In genomic region chr5:40171971-40172370, GRCh38 we compare ENCODE assay signal across 17 cellular contexts.
DNase-seq lines count a peak whose midpoint lies in the region; ATAC-seq, FAIRE-seq and TF ChIP-seq lines count a peak whose summit lies in the region.
"Had no signal": no experiment of that assay in that cellular context is flagged by ENCODE, and none has a peak within 500 bp of the region (broad histone marks: within the 10 kb centered on the region; RNA-seq: fewer than 3 reads in every experiment).

No MANE protein-coding gene starts in this region.

- no peaks in the 10 kb centered on the region for H3K36me3 ChIP-seq in keratinocyte (ENCODE audit: control insufficient read depth in 2 of 2, extremely low read depth in 1 of 2, insufficient read depth in 2 of 2, low read length in 2 of 2)
- H3K36me3 ChIP-seq: adrenal gland, left lung had no signal

- no peak overlapping the region for H3K9ac ChIP-seq in keratinocyte (ENCODE audit: control insufficient read depth, extremely low read depth, insufficient read depth, low read length)

- H3K27ac ChIP-seq in keratinocyte (ENCODE audit: control insufficient read depth, insufficient read depth, low read length), result no peak overlapping the region
- H3K27ac ChIP-seq: adrenal gland, left lung had no signal

- H3K79me2 ChIP-seq in keratinocyte (ENCODE audit: control insufficient read depth, insufficient read depth, low read length), result no peaks in the 10 kb centered on the region

- H3K4me3 ChIP-seq in choroid plexus epithelial cell (ENCODE audit: low read depth, low read length) (no peak overlapping the region), keratinocyte (ENCODE audit: control insufficient read depth in 2 of 3, extremely low read depth in 1 of 3, insufficient read depth in 2 of 3, low read depth in 1 of 3, low read length in 3 of 3) (no peak overlapping the region)
- H3K4me3 ChIP-seq: adrenal gland, left lung had no signal

- H3K4me2 ChIP-seq in keratinocyte (ENCODE audit: control insufficient read depth, extremely low read depth, insufficient read depth, low read depth, low read length), result no peak overlapping the region

- no peaks in the 10 kb centered on the region for H3K27me3 ChIP-seq in keratinocyte (ENCODE audit: control insufficient read depth, extremely low read depth, insufficient read depth, low read length)
- H3K27me3 ChIP-seq: adrenal gland, left lung had no signal

- no peaks in the 10 kb centered on the region for H3K9me1 ChIP-seq in keratinocyte (ENCODE audit: control insufficient read depth, extremely low read depth, insufficient read depth, low read length)

- no peak for ATAC-seq in GM19455 (IDR thresholded peaks at IDR 0.05; ENCODE audit: unreplicated experiment)
- no peak for ATAC-seq in HG03432 (IDR thresholded peaks at IDR 0.05; ENCODE audit: unreplicated experiment)
- ATAC-seq: activated CD8-positive, alpha-beta T cell treated with anti-CD3 and anti-CD28 coated beads, Interleukin-2, amount 10 ng/mL, durations not matched to agents 7 days and 5 days; left lung; stimulated activated naive CD8-positive, alpha-beta T cell treated with anti-CD3 and anti-CD28 coated beads, Interleukin-15, Interleukin-2, amounts not matched to agents 100 U/mL and 50 U/mL, for 24 hours had no signal

- FAIRE-seq in HTR-8/SVneo (lab: Jason Lieb, UNC), result no peak
- peak; percentile 48 for FAIRE-seq in keratinocyte (lab: Jason Lieb, UNC)

- dilution Hi-C loops in keratinocyte (cut with MboI; ENCODE audit: extremely low pct_ligation_motif_present, low sequenced_read_pairs), result no loop called here

- H3K9me3 ChIP-seq in keratinocyte (ENCODE audit: control insufficient read depth, low read depth, low read length), result no peaks in the 10 kb centered on the region
- H3K9me3 ChIP-seq: adrenal gland, Caco-2 had no signal

- TF ChIP-seq CTCF in choroid plexus epithelial cell (conservative IDR thresholded peaks at IDR 0.05; ENCODE audit: low read depth, low read length) (no peak), keratinocyte (optimal IDR thresholded peaks at IDR 0.05 in 1 of 3, IDR thresholded peaks at IDR 0.05 in 1 of 3, conservative IDR thresholded peaks at IDR 0.05 in 1 of 3; ENCODE audit: extremely low read depth in 1 of 3, insufficient read depth in 2 of 3, low read length in 3 of 3) (no peak)

- H2AFZ ChIP-seq in keratinocyte (ENCODE audit: control insufficient read depth, low read length), result no peak overlapping the region

- H4K20me1 ChIP-seq in keratinocyte (ENCODE audit: control insufficient read depth, extremely low read depth, insufficient read depth, low read length), result no peaks in the 10 kb centered on the region

- DNase-seq in AG08395 (ENCODE audit: low spot score) (peak; percentile 31), HTR-8/SVneo (ENCODE audit: insufficient read length, low spot score) (peak; percentile 18), choroid plexus epithelial cell (ENCODE audit: low read depth) (peak; percentile 61), keratinocyte (ENCODE audit: low read depth, low spot score) (peak; percentile 19), HT-29 (ENCODE audit: low spot score) (no peak), AML-193 (lab: John Stamatoyannopoulos, UW) (no peak)
- DNase-seq: activated CD8-positive, alpha-beta T cell treated with anti-CD3 and anti-CD28 coated beads, Interleukin-2, amount 10 ng/mL, durations not matched to agents 7 days and 5 days; adrenal gland; Caco-2; erythroblast; left lung; NCI-H146; NCI-H510A treated with DMSO at 0.1 percent for 48 hours; OCI-M1; stimulated activated naive CD8-positive, alpha-beta T cell treated with anti-CD3 and anti-CD28 coated beads, Interleukin-15, Interleukin-2, amounts not matched to agents 100 U/mL and 50 U/mL, for 24 hours had no signal

- peaks cover 6% of the 10 kb centered on the region for H3K4me1 ChIP-seq in keratinocyte (ENCODE audit: control insufficient read depth, extremely low read depth, insufficient read depth, low read length)
- H3K4me1 ChIP-seq: adrenal gland, Caco-2, left lung had no signal

Comparison
In these comparisons a context has a peak if more than half of its experiments do, and no peak if none do; other contexts are left out.
1. DNase-seq: peak in AG08395 (single experiment), HTR-8/SVneo (single experiment), choroid plexus epithelial cell (single experiment) and keratinocyte (single experiment); none in HT-29 (single experiment) and AML-193 (0 of 2).